In genomic region chr16:83899272-83899897, GRCh38 we compare ENCODE assay signal across 8 cellular contexts. TPM values are rescaled to one million over a fixed set of nuclear protein-coding genes. Genes with fewer than 3 reads are reported as not detected.
DNase-seq lines count a peak whose midpoint lies in the region; ATAC-seq, FAIRE-seq and TF ChIP-seq lines count a peak whose summit lies in the region.

No MANE protein-coding gene starts in this region.

- H2BK12ac ChIP-seq in H9 (ENCODE audit: insufficient read length, low read depth, low read length), result no peak overlapping the region

- peaks cover 2% of the 10 kb centered on the region for H3K79me1 ChIP-seq in H9 (ENCODE audit: insufficient read depth, low read depth, low read length, poor library complexity, severe bottlenecking)

- peak overlapping the region; percentile 12 for H3K9ac ChIP-seq in H9 (ENCODE audit: extremely low read depth, insufficient read length, low read length)
- peak overlapping the region; percentile 73 for H3K9ac ChIP-seq in endodermal cell (ENCODE audit: extremely low read depth, low read length, poor library complexity, severe bottlenecking)
- peak overlapping the region; percentile 75 to 78 for H3K9ac ChIP-seq in mucosa of rectum (ENCODE audit: low read depth in 1 of 2, low read length in 2 of 2)

- H3K9me3 ChIP-seq in H9 (ENCODE audit: control insufficient read depth, low read depth, low read length) (no peaks in the 10 kb centered on the region), endodermal cell (ENCODE audit: control insufficient read depth, low read length) (no peaks in the 10 kb centered on the region), mucosa of rectum (ENCODE audit: control insufficient read depth in 2 of 2, low read length in 2 of 2) (no peaks in the 10 kb centered on the region)

- TF ChIP-seq CTCF in H9 (conservative IDR thresholded peaks at IDR 0.05), result no peak
- no peak for TF ChIP-seq CTCF in LNCaP clone FGC (IDR thresholded peaks at IDR 0.05; ENCODE audit: control insufficient read depth, extremely low read depth, insufficient read depth)
- TF ChIP-seq CTCF in endodermal cell (conservative IDR thresholded peaks at IDR 0.05), result peak; percentile 27

- H3K4me1 Mint-ChIP-seq in H9, result peaks cover 16% of the 10 kb centered on the region in 2 experiments
- H3K4me1 Mint-ChIP-seq in endodermal cell, result peaks cover 34% of the 10 kb centered on the region
- H3K4me1 Mint-ChIP-seq in stimulated activated naive B cell treated with anti-CD40 and anti-IgM and Interleukin-4, amounts not matched to agents 10 μg/mL and 1 μg/mL and 100 μg/mL, for 72 hours, result peaks cover 19 to 38% of the 10 kb centered on the region in 2 donors

- no peak overlapping the region for H3K56ac ChIP-seq in H9 (ENCODE audit: insufficient read length, low read depth, low read length)

- H3K4me3 Mint-ChIP-seq in H9 (peak overlapping the region; percentile 85 to 87), endodermal cell (peak overlapping the region; percentile 77)
- H3K4me3 Mint-ChIP-seq in stimulated activated naive B cell treated with anti-CD40 and anti-IgM and Interleukin-4, amounts not matched to agents 10 μg/mL and 1 μg/mL and 100 μg/mL, for 72 hours, result peak overlapping the region; percentile 92

- DNase-seq in GM12892 (ENCODE audit: insufficient read length) (peak; percentile 50), H9 (peak; percentile 58), LNCaP clone FGC (ENCODE audit: low read depth) (no peak), endodermal cell (peak; percentile 82), NCI-H1048 (lab: John Stamatoyannopoulos, UW) (no peak)
- DNase-seq in activated CD8-positive, alpha-beta memory T cell treated with anti-CD3 and anti-CD28 coated beads for 4 hours (ENCODE audit: low read depth in 2 of 2), result peak; percentile 38 to 45
- DNase-seq in stimulated activated naive B cell treated with anti-CD40 and anti-IgM and Interleukin-4, amounts not matched to agents 10 μg/mL and 1 μg/mL and 100 μg/mL, for 72 hours, result peak; percentile 20

- FAIRE-seq in GM12892 (lab: Jason Lieb, UNC), result no peak

- no peak overlapping the region; the same call in 1 of the 2 replicates for H3K14ac ChIP-seq in H9 (ENCODE audit: insufficient read depth, low read length)

- WGBS in H9 (ENCODE audit: extremely low coverage, insufficient read length, low lambda C conversion rate), result no CpG with 5 or more reads among the region's 73 CpGs
- 3 to 8% methylated on average over 17 to 73 of the region's 73 CpGs for WGBS in endodermal cell (ENCODE audit: insufficient coverage in 1 of 2, insufficient read length in 1 of 2), 2 experiments

- no peak overlapping the region for H2BK20ac ChIP-seq in H9 (ENCODE audit: low read depth, low read length, poor library complexity, severe bottlenecking)

- no peak overlapping the region for H2BK5ac ChIP-seq in H9 (ENCODE audit: insufficient read length, low read length)

- no peaks in the 10 kb centered on the region; a peak in 1 of 7 replicates for H3K36me3 Mint-ChIP-seq in H9 (ENCODE audit: insufficient read depth in 1 of 3, low read depth in 3 of 3)
- H3K36me3 Mint-ChIP-seq in endodermal cell (ENCODE audit: low read depth), result peaks cover 18% of the 10 kb centered on the region
- H3K36me3 Mint-ChIP-seq in stimulated activated naive B cell treated with anti-CD40 and anti-IgM and Interleukin-4, amounts not matched to agents 10 μg/mL and 1 μg/mL and 100 μg/mL, for 72 hours, result peaks cover 2 to 11% of the 10 kb centered on the region in 2 donors

- no peak overlapping the region for H2BK120ac ChIP-seq in H9 (ENCODE audit: low read depth, low read length, poor library complexity, severe bottlenecking)

- no peak overlapping the region for H2AK5ac ChIP-seq in H9 (ENCODE audit: insufficient read length, low read length)

- no peak; the same call in 1 of the 2 replicates for TF ChIP-seq POLR2A in GM12892 (IDR thresholded peaks at IDR 0.05; ENCODE audit: low read depth, low read length)

- H3K27me3 Mint-ChIP-seq in H9 (ENCODE audit: low read depth) (peaks cover 2% of the 10 kb centered on the region), endodermal cell (ENCODE audit: insufficient read depth) (no peaks in the 10 kb centered on the region)
- H3K27me3 Mint-ChIP-seq in stimulated activated naive B cell treated with anti-CD40 and anti-IgM and Interleukin-4, amounts not matched to agents 10 μg/mL and 1 μg/mL and 100 μg/mL, for 72 hours, result peaks cover 10 to 14% of the 10 kb centered on the region in 2 donors

- H3K18ac ChIP-seq in H9 (ENCODE audit: insufficient read length, low read depth, low read length), result no peak overlapping the region

- no peak overlapping the region for H3K23ac ChIP-seq in H9 (ENCODE audit: insufficient read length, low read depth, low read length)

- H4K20me1 ChIP-seq in H9 (ENCODE audit: control insufficient read depth, insufficient read depth, insufficient read length), result no peaks in the 10 kb centered on the region

- H4K8ac ChIP-seq in H9 (replicated peaks; ENCODE audit: insufficient read length, low read depth, low read length), result no peak overlapping the region

- H4K5ac ChIP-seq in H9 (ENCODE audit: insufficient read length, low read depth, low read length), result no peak overlapping the region

- H3K9me3 Mint-ChIP-seq in H9, result no peaks in the 10 kb centered on the region; a peak in 1 of 5 replicates
- H3K9me3 Mint-ChIP-seq in endodermal cell, result peaks cover 3% of the 10 kb centered on the region
- no peaks in the 10 kb centered on the region for H3K9me3 Mint-ChIP-seq in stimulated activated naive B cell treated with anti-CD40 and anti-IgM and Interleukin-4, amounts not matched to agents 10 μg/mL and 1 μg/mL and 100 μg/mL, for 72 hours

- peak overlapping the region; percentile 65 for H3K4me2 ChIP-seq in H9 (ENCODE audit: insufficient read depth, insufficient read length, low read length)

- no peak overlapping the region for H3K4ac ChIP-seq in H9 (ENCODE audit: low read depth, low read length)

- H4K91ac ChIP-seq in H9 (ENCODE audit: insufficient read length, low read depth, low read length), result no peak overlapping the region

- no peak overlapping the region for H3T11ph ChIP-seq in H9 (ENCODE audit: low read length)

- H3K4me1 ChIP-seq in H9 (ENCODE audit: insufficient read depth, low read length), result peaks cover 2% of the 10 kb centered on the region; the same call in 1 of the 2 replicates
- peaks cover 8% of the 10 kb centered on the region for H3K4me1 ChIP-seq in endodermal cell (ENCODE audit: control insufficient read depth, insufficient read depth, low read length)
- H3K4me1 ChIP-seq in mucosa of rectum (ENCODE audit: control insufficient read depth in 2 of 2, insufficient read depth in 2 of 2, low read length in 2 of 2), result peaks cover 12 to 15% of the 10 kb centered on the region in 2 donors

- no peaks in the 10 kb centered on the region for H3K79me2 ChIP-seq in H9 (ENCODE audit: insufficient read depth, low read length)

- H3K36me3 ChIP-seq in endodermal cell (ENCODE audit: control insufficient read depth, insufficient read depth, low read length) (peaks cover 4% of the 10 kb centered on the region), mucosa of rectum (ENCODE audit: control insufficient read depth in 2 of 2, insufficient read depth in 2 of 2, low read length in 2 of 2) (no peaks in the 10 kb centered on the region)

- peaks cover 8% of the 10 kb centered on the region for H3K23me2 ChIP-seq in H9 (ENCODE audit: insufficient read length, low read depth, low read length, poor library complexity, severe bottlenecking)

- H2AFZ ChIP-seq in H9 (ENCODE audit: low read length), result no peak overlapping the region

- peak; percentile 67 to 73 for ATAC-seq in stimulated activated naive B cell treated with anti-CD40 and anti-IgM and Interleukin-4, amounts not matched to agents 10 μg/mL and 1 μg/mL and 100 μg/mL, for 72 hours (replicated peaks)

- H3K27ac ChIP-seq in H9 (ENCODE audit: insufficient read length, low read depth, low read length) (no peak overlapping the region), endodermal cell (ENCODE audit: low read depth, low read length) (no peak overlapping the region), mucosa of rectum (ENCODE audit: low read depth in 2 of 2, low read length in 2 of 2) (peak overlapping the region; percentile 71 to 84)

- H3K27me3 ChIP-seq in H9 (ENCODE audit: insufficient read depth, low read length), result no peaks in the 10 kb centered on the region
- no peaks in the 10 kb centered on the region for H3K27me3 ChIP-seq in endodermal cell (ENCODE audit: control insufficient read depth, insufficient read depth, low read length, poor library complexity, severe bottlenecking)
- peaks cover 0 to 4% of the 10 kb centered on the region in 2 donors for H3K27me3 ChIP-seq in mucosa of rectum (ENCODE audit: control insufficient read depth in 2 of 2, insufficient read depth in 2 of 2, low read length in 2 of 2)

- H3K27ac Mint-ChIP-seq in H9 (peak overlapping the region in 2 of 3 experiments; percentile 55 to 77; a peak in 3 of 7 replicates), endodermal cell (peak overlapping the region; percentile 87)
- H3K27ac Mint-ChIP-seq in stimulated activated naive B cell treated with anti-CD40 and anti-IgM and Interleukin-4, amounts not matched to agents 10 μg/mL and 1 μg/mL and 100 μg/mL, for 72 hours, result peak overlapping the region; percentile 76

- H3K4me3 ChIP-seq in LNCaP clone FGC (ENCODE audit: low read depth, low read length) (peak overlapping the region; percentile 69), endodermal cell (ENCODE audit: low read length) (peak overlapping the region; percentile 85), mucosa of rectum (ENCODE audit: low read length in 2 of 2) (peak overlapping the region; percentile 78 to 84)

- no peak overlapping the region for H2BK15ac ChIP-seq in H9 (ENCODE audit: low read depth, low read length)

RNA-seq across cellular contexts. Expression of gene MLYCD, which starts 0.5 kb away (rescaled TPM):
- 1.9 TPM for polyA plus RNA-seq in GM12892 (2012; ENCODE audit: missing spikeins)
- total RNA-seq in H9 (2021) (6.8 and 7.1 TPM in 2 replicates), endodermal cell (10 to 100 TPM; 11.1 to 19.0 TPM)
- polyA plus RNA-seq in endodermal cell (2013, experiment 1 of 2), result 3.6 TPM
- 3.4 TPM for polyA plus RNA-seq in endodermal cell (2013, experiment 2 of 2)

RNA-seq across cellular contexts. Expression of gene OSGIN1, which starts 53.7 kb away (rescaled TPM):
- polyA plus RNA-seq in GM12892 (2012; ENCODE audit: missing spikeins), result 0.13 TPM
- total RNA-seq in H9 (2021), result 0.48 and 0.63 TPM in 2 replicates
- 1 to 10 TPM; 1.6 to 2.7 TPM for total RNA-seq in endodermal cell
- polyA plus RNA-seq in endodermal cell (2013, experiment 1 of 2), result 1.0 TPM
- polyA plus RNA-seq in endodermal cell (2013, experiment 2 of 2), result 0.70 TPM

Comparison
In these comparisons a context has a peak if more than half of its experiments do, and no peak if none do; other contexts are left out.
1. DNase-seq: peak in GM12892 (single experiment), H9 (single experiment), activated CD8-positive, alpha-beta memory T cell treated with anti-CD3 and anti-CD28 coated beads for 4 hours (2 of 2), endodermal cell (single experiment) and stimulated activated naive B cell treated with anti-CD40 and anti-IgM and Interleukin-4, amounts not matched to agents 10 μg/mL and 1 μg/mL and 100 μg/mL, for 72 hours (single experiment); none in LNCaP clone FGC (single experiment) and NCI-H1048 (single experiment).
2. H3K27ac ChIP-seq: peak in mucosa of rectum (2 of 2); none in H9 (single experiment) and endodermal cell (single experiment).
3. H3K9ac ChIP-seq: peak in every context shown above with its lines; median percentile 76 in mucosa of rectum; 73 in endodermal cell; 12 in H9.
4. Peak in every context shown above with its lines, with median percentiles within 50 percentile points of each other: H3K27ac Mint-ChIP-seq, H3K4me3 Mint-ChIP-seq and H3K4me3 ChIP-seq.